In the genomic region with DNA sequence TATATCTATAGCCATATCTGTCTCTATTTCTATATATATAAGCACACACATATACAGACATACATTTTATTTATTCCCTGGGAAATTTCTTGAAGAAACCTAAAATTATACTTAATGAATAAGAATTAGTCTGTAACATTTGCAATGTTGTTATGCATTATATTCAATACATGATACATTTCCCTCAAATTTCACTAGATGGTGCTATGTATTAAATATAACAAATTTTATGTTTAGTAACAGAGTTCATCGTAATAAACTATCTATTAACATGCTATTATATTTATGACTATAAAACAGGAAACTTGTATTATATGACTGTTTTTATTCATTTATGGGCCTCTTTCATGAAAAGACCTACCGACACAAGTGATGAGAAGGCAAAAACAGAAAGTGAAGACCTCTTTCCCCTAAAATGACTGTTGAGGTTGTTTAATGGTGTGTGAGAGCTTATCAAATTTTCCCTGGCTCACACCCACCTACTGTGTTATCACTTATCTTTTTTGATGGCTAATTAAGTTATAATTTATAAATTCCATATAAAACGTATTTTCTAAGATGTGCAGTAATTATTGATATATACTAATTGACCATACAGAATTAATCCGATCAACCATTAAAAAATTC, we compare ENCODE assay signal across 9 cellular contexts.
A peak's percentile ranks its signal among the peaks of the same experiment; 100 is the strongest.
DNase-seq lines count a peak whose midpoint lies in the region; ATAC-seq and TF ChIP-seq lines count a peak whose summit lies in the region.
"Had no signal": no experiment of that assay in that cellular context is flagged by ENCODE, and none has a peak within 500 bp of the region (broad histone marks: within the 10 kb centered on the region; RNA-seq: fewer than 3 reads in every experiment).

No MANE protein-coding gene starts in this region.

- no peaks in the 10 kb centered on the region for H3K36me3 Mint-ChIP-seq in nephron progenitor cell (ENCODE audit: low read depth)

- H3K4me1 Mint-ChIP-seq in nephron progenitor cell = no peaks in the 10 kb centered on the region
- H3K4me1 Mint-ChIP-seq: central memory CD8-positive, alpha-beta T cell had no signal

- TF ChIP-seq CTCF in NB4 (IDR thresholded peaks at IDR 0.05; ENCODE audit: low read depth, low read length) (no peak), astrocyte of the spinal cord (IDR thresholded peaks at IDR 0.05; ENCODE audit: low read depth, low read length) (peak; percentile 16), nephron progenitor cell (IDR thresholded peaks at IDR 0.05) (peak; percentile 41)

- H3K4me3 Mint-ChIP-seq in nephron progenitor cell = no peak overlapping the region
- H3K4me3 Mint-ChIP-seq: central memory CD8-positive, alpha-beta T cell had no signal

- no peak for TF ChIP-seq POLR2A in NB4 (IDR thresholded peaks at IDR 0.05; ENCODE audit: extremely low read depth, insufficient read length)

- H3K27ac Mint-ChIP-seq in nephron progenitor cell = no peak overlapping the region

- H3K4me3 ChIP-seq in NB4 (ENCODE audit: low read depth, low read length) = no peak overlapping the region
- H3K4me3 ChIP-seq in astrocyte of the spinal cord (ENCODE audit: low read depth, low read length) = no peak overlapping the region

- H3K27me3 Mint-ChIP-seq in nephron progenitor cell (ENCODE audit: low read depth, poor library complexity) = no peaks in the 10 kb centered on the region
- H3K27me3 Mint-ChIP-seq: central memory CD8-positive, alpha-beta T cell had no signal

- in situ Hi-C loops in G401 (cut with HindIII; ENCODE audit: low sequenced_read_pairs) = no loop called here
- in situ Hi-C loops in astrocyte of the spinal cord (cut with HindIII; ENCODE audit: low sequenced_read_pairs) = no loop called here

- no peaks in the 10 kb centered on the region for H3K9me3 Mint-ChIP-seq in nephron progenitor cell
- H3K9me3 Mint-ChIP-seq: central memory CD8-positive, alpha-beta T cell had no signal

- DNase-seq in G401 (ENCODE audit: low spot score) = peak; percentile 42
- DNase-seq in NB4 (ENCODE audit: low read depth) = peak; percentile 6
- DNase-seq in astrocyte of the spinal cord (ENCODE audit: low read depth, low spot score) = peak; percentile 48
- DNase-seq in nephron progenitor cell = no peak
- DNase-seq in activated T-cell treated with anti-CD3 and anti-CD28 coated beads, Interleukin-2, amount 50 U/mL, for 48 hours = no peak
- no peak for DNase-seq in retina
- no peak for DNase-seq in stimulated activated CD8-positive, alpha-beta memory T cell treated with anti-CD3 and anti-CD28 coated beads, Interleukin-4, amount 100 ng/mL, for 48 hours

- no peak for ATAC-seq in GM21576 (IDR thresholded peaks at IDR 0.05; ENCODE audit: unreplicated experiment)

Comparison
In these comparisons a context has a peak if more than half of its experiments do, and no peak if none do; other contexts are left out.
1. DNase-seq: peak in G401 (single experiment), NB4 (single experiment) and astrocyte of the spinal cord (single experiment); none in nephron progenitor cell (single experiment), activated T-cell treated with anti-CD3 and anti-CD28 coated beads, Interleukin-2, amount 50 U/mL, for 48 hours (0 of 2), retina (single experiment) and stimulated activated CD8-positive, alpha-beta memory T cell treated with anti-CD3 and anti-CD28 coated beads, Interleukin-4, amount 100 ng/mL, for 48 hours (single experiment).